ENCODE assay signal across 25 cellular contexts in genomic region chr6:30329331-30329730, GRCh38. TPM values are rescaled to one million over a fixed set of nuclear protein-coding genes. Genes with fewer than 3 reads are reported as not detected.
DNase-seq lines count a peak whose midpoint lies in the region; TF ChIP-seq lines count a peak whose summit lies in the region.
"Had no signal": no experiment of that assay in that cellular context is flagged by ENCODE, and none has a peak within 500 bp of the region (broad histone marks: within the 10 kb centered on the region; RNA-seq: fewer than 3 reads in every experiment).

No MANE protein-coding gene starts in this region.

- BruUV-seq in A673 (replicated peaks; lab: Mats Ljungman, UMichigan): no TSS peak

- H3K36me3 ChIP-seq in neutrophil: peaks cover 36% of the 10 kb centered on the region
- H3K36me3 ChIP-seq in A673 (ENCODE audit: insufficient read depth, low read length, poor library complexity, severe bottlenecking): peaks cover 19% of the 10 kb centered on the region

- H3K36me3 Mint-ChIP-seq in activated naive CD4-positive, alpha-beta T cell treated with anti-CD3 and anti-CD28 coated beads, Interleukin-2, amount 50 U/mL, for 24 hours: peaks cover 15% of the 10 kb centered on the region
- peaks cover 17% of the 10 kb centered on the region for H3K36me3 Mint-ChIP-seq in activated naive CD4-positive, alpha-beta T cell treated with anti-CD3 and anti-CD28 coated beads for 36 hours (ENCODE audit: low read depth)
- peaks cover 10% of the 10 kb centered on the region for H3K36me3 Mint-ChIP-seq in IgD-negative memory B cell
- peaks cover 80% of the 10 kb centered on the region for H3K36me3 Mint-ChIP-seq in dendritic cell treated with granulocyte-macrophage colony-stimulating factor and Interleukin-4, amounts not matched to agents 40 ng/mL and 50 ng/mL, for 4 days (ENCODE audit: low read depth)

- peak overlapping the region; percentile 15 for H3K4me3 Mint-ChIP-seq in activated naive CD4-positive, alpha-beta T cell treated with anti-CD3 and anti-CD28 coated beads, Interleukin-2, amount 50 U/mL, for 24 hours
- H3K4me3 Mint-ChIP-seq in activated naive CD4-positive, alpha-beta T cell treated with anti-CD3 and anti-CD28 coated beads for 36 hours: no peak overlapping the region
- peak overlapping the region in 2 of 4 donors; percentile 72 to 87 for H3K4me3 Mint-ChIP-seq in IgD-negative memory B cell
- H3K4me3 Mint-ChIP-seq in dendritic cell treated with granulocyte-macrophage colony-stimulating factor and Interleukin-4, amounts not matched to agents 40 ng/mL and 50 ng/mL, for 4 days: no peak overlapping the region
- H3K4me3 Mint-ChIP-seq: activated B cell treated with CpG ODN at 0.5 μM for 24 hours; B cell; naive thymus-derived CD8-positive, alpha-beta T cell had no signal

- no peaks in the 10 kb centered on the region for H3K9me3 ChIP-seq in neutrophil
- no peaks in the 10 kb centered on the region for H3K9me3 ChIP-seq in A673 (ENCODE audit: low read depth, low read length, poor library complexity, severe bottlenecking)
- H3K9me3 ChIP-seq: esophagus muscularis mucosa, transverse colon had no signal

- CTCF ChIA-PET in activated naive CD4-positive, alpha-beta T cell treated with anti-CD3 and anti-CD28 coated beads for 36 hours (lab: Charles Lee): interaction anchor here (0.7 to 2.1 kb wide), 2 partner anchors 91 to 198 kb away, joined by 3 to 4 read pairs; no protein-coding TSS in a partner anchor
- CTCF ChIA-PET in A673 (lab: Charles Lee): no interaction called here

- no peak for DNase-seq in activated naive CD4-positive, alpha-beta T cell treated with anti-CD3 and anti-CD28 coated beads for 36 hours
- DNase-seq in NK-92 treated with Interleukin-12 subunit alpha and Interleukin-12 subunit beta, amount 100 ng/mL, for 24 hours (lab: John Stamatoyannopoulos, UW): no peak
- DNase-seq in A673 (ENCODE audit: low spot score): no peak
- DNase-seq in stimulated activated CD4-positive, alpha-beta T cell treated with anti-CD3 and anti-CD28 coated beads, Interleukin-1b, Interleukin-23, amount 100 ng/mL, for 48 hours: no peak
- DNase-seq: activated B cell treated with CpG ODN at 0.5 μM for 24 hours; activated CD4-positive, alpha-beta T cell treated with anti-CD3 and anti-CD28 coated beads, Interleukin-2, amount 50 U/mL, for 4 hours; activated CD8-positive, alpha-beta memory T cell treated with anti-CD3 and anti-CD28 coated beads, Interleukin-2, amount 50 U/mL, for 4 hours; aorta; foreskin keratinocyte; left colon; naive thymus-derived CD8-positive, alpha-beta T cell; small intestine; stimulated activated CD4-positive, alpha-beta T cell treated with anti-CD3 and anti-CD28 coated beads, Interleukin-2, amount 100 ng/mL, for 24 hours; SW 1271; T1000; transverse colon had no signal

- H3K4me1 Mint-ChIP-seq in activated naive CD4-positive, alpha-beta T cell treated with anti-CD3 and anti-CD28 coated beads, Interleukin-2, amount 50 U/mL, for 24 hours: peaks cover 37% of the 10 kb centered on the region
- H3K4me1 Mint-ChIP-seq in activated naive CD4-positive, alpha-beta T cell treated with anti-CD3 and anti-CD28 coated beads for 36 hours (ENCODE audit: low read depth): peaks cover 24% of the 10 kb centered on the region
- peaks cover 17 to 25% (median 24%) of the 10 kb centered on the region in 3 donors for H3K4me1 Mint-ChIP-seq in IgD-negative memory B cell
- peaks cover 45% of the 10 kb centered on the region for H3K4me1 Mint-ChIP-seq in dendritic cell treated with granulocyte-macrophage colony-stimulating factor and Interleukin-4, amounts not matched to agents 40 ng/mL and 50 ng/mL, for 4 days (ENCODE audit: low read depth)

- TF ChIP-seq CTCF in neutrophil (IDR thresholded peaks at IDR 0.05) (peak; percentile 35), A673 (conservative IDR thresholded peaks at IDR 0.05; ENCODE audit: low read depth, low read length) (no peak)

- H3K27me3 Mint-ChIP-seq in activated naive CD4-positive, alpha-beta T cell treated with anti-CD3 and anti-CD28 coated beads, Interleukin-2, amount 50 U/mL, for 24 hours: no peaks in the 10 kb centered on the region
- no peaks in the 10 kb centered on the region for H3K27me3 Mint-ChIP-seq in activated naive CD4-positive, alpha-beta T cell treated with anti-CD3 and anti-CD28 coated beads for 36 hours (ENCODE audit: low read depth)
- H3K27me3 Mint-ChIP-seq in IgD-negative memory B cell: no peaks in the 10 kb centered on the region
- no peaks in the 10 kb centered on the region for H3K27me3 Mint-ChIP-seq in dendritic cell treated with granulocyte-macrophage colony-stimulating factor and Interleukin-4, amounts not matched to agents 40 ng/mL and 50 ng/mL, for 4 days
- H3K27me3 Mint-ChIP-seq: activated B cell treated with CpG ODN at 0.5 μM for 24 hours; B cell; naive thymus-derived CD8-positive, alpha-beta T cell had no signal

- H3K27ac Mint-ChIP-seq in activated naive CD4-positive, alpha-beta T cell treated with anti-CD3 and anti-CD28 coated beads, Interleukin-2, amount 50 U/mL, for 24 hours: no peak overlapping the region
- no peak overlapping the region for H3K27ac Mint-ChIP-seq in activated naive CD4-positive, alpha-beta T cell treated with anti-CD3 and anti-CD28 coated beads for 36 hours
- peak overlapping the region in 2 of 3 donors; percentile 79 to 94 for H3K27ac Mint-ChIP-seq in IgD-negative memory B cell
- H3K27ac Mint-ChIP-seq in dendritic cell treated with granulocyte-macrophage colony-stimulating factor and Interleukin-4, amounts not matched to agents 40 ng/mL and 50 ng/mL, for 4 days: peak overlapping the region; percentile 31
- H3K27ac Mint-ChIP-seq: activated B cell treated with CpG ODN at 0.5 μM for 24 hours had no signal

- H3K27ac ChIP-seq in neutrophil (peak overlapping the region; percentile 99), A673 (ENCODE audit: low read depth, low read length, poor library complexity, severe bottlenecking) (no peak overlapping the region)
- H3K27ac ChIP-seq: cardiac muscle cell, coronary artery, esophagus muscularis mucosa, foreskin keratinocyte, transverse colon had no signal

- POLR2A ChIA-PET in A673 (lab: Charles Lee; ENCODE audit: low non-redundant PET): no interaction called here

- H3K4me3 ChIP-seq in neutrophil (ENCODE audit: low read depth in 1 of 2, low read length in 1 of 2): peak overlapping the region; percentile 60
- no peak overlapping the region for H3K4me3 ChIP-seq in A673 (ENCODE audit: low read depth, low read length, poor library complexity, severe bottlenecking)
- H3K4me3 ChIP-seq: cardiac muscle cell, coronary artery, esophagus muscularis mucosa, transverse colon had no signal

- H3K27me3 ChIP-seq in neutrophil (no peaks in the 10 kb centered on the region), A673 (replicated peaks; ENCODE audit: insufficient read depth, low read depth, low read length, poor library complexity) (no peaks in the 10 kb centered on the region)
- H3K27me3 ChIP-seq: cardiac muscle cell, esophagus muscularis mucosa, foreskin keratinocyte, transverse colon had no signal

- H3K4me1 ChIP-seq in neutrophil (ENCODE audit: control insufficient read depth in 1 of 2, insufficient read depth in 1 of 2, low read depth in 1 of 2, low read length in 1 of 2) (peaks cover 48 to 52% of the 10 kb centered on the region in 2 experiments), A673 (ENCODE audit: insufficient read depth, low read length, poor library complexity, severe bottlenecking) (peaks cover 11% of the 10 kb centered on the region)

- no peaks in the 10 kb centered on the region for H3K9me3 Mint-ChIP-seq in activated naive CD4-positive, alpha-beta T cell treated with anti-CD3 and anti-CD28 coated beads, Interleukin-2, amount 50 U/mL, for 24 hours
- H3K9me3 Mint-ChIP-seq in activated naive CD4-positive, alpha-beta T cell treated with anti-CD3 and anti-CD28 coated beads for 36 hours: no peaks in the 10 kb centered on the region
- H3K9me3 Mint-ChIP-seq in IgD-negative memory B cell: no peaks in the 10 kb centered on the region
- H3K9me3 Mint-ChIP-seq in dendritic cell treated with granulocyte-macrophage colony-stimulating factor and Interleukin-4, amounts not matched to agents 40 ng/mL and 50 ng/mL, for 4 days: no peaks in the 10 kb centered on the region
- H3K9me3 Mint-ChIP-seq: activated B cell treated with CpG ODN at 0.5 μM for 24 hours; activated naive CD4-positive, alpha-beta T cell treated with anti-CD3 and anti-CD28 coated beads, Interleukin-2, amount 50 U/mL, for 72 hours; naive thymus-derived CD8-positive, alpha-beta T cell had no signal

- intact Hi-C loops in activated naive CD4-positive, alpha-beta T cell treated with anti-CD3 and anti-CD28 coated beads for 36 hours (cut with micrococcal nuclease): loop anchor here (5.0 kb wide), 2 partner anchors 358 to 387 kb away; partner anchors contain the start of genes HLA-A and PPP1R18
- intact Hi-C loops in dendritic cell treated with granulocyte-macrophage colony-stimulating factor and Interleukin-4, amounts not matched to agents 40 ng/mL and 50 ng/mL, for 4 days (cut with micrococcal nuclease): no loop called here
- intact Hi-C loops in A673 (cut with micrococcal nuclease; ENCODE audit: unreplicated experiment): loop anchor here (10.0 kb wide), 1 partner anchor 115 kb away; the partner anchor contains the start of gene TRIM26

RNA-seq across cellular contexts. Expression of gene TRIM39, which starts 2.6 kb away (rescaled TPM):
- 10 to 100 TPM; 14.2 to 14.5 TPM for total RNA-seq in activated naive CD4-positive, alpha-beta T cell treated with anti-CD3 and anti-CD28 coated beads for 36 hours
- polyA plus RNA-seq in IgD-negative memory B cell: 14.1 TPM
- total RNA-seq in A673 (2021): 13.7 and 14.3 TPM in 2 replicates

RNA-seq across cellular contexts. Expression of gene RPP21, which starts 15.6 kb away (rescaled TPM):
- 10 to 100 TPM; 44.8 to 45.0 TPM for total RNA-seq in activated naive CD4-positive, alpha-beta T cell treated with anti-CD3 and anti-CD28 coated beads for 36 hours
- polyA plus RNA-seq in IgD-negative memory B cell: 89.1 TPM
- total RNA-seq in A673 (2021): 65.1 and 65.9 TPM in 2 replicates

Comparison
In these comparisons a context has a peak if more than half of its experiments do, and no peak if none do; other contexts are left out.
1. H3K27ac Mint-ChIP-seq: peak in IgD-negative memory B cell (2 of 3) and dendritic cell treated with granulocyte-macrophage colony-stimulating factor and Interleukin-4, amounts not matched to agents 40 ng/mL and 50 ng/mL, for 4 days (single experiment); none in activated naive CD4-positive, alpha-beta T cell treated with anti-CD3 and anti-CD28 coated beads, Interleukin-2, amount 50 U/mL, for 24 hours (single experiment) and activated naive CD4-positive, alpha-beta T cell treated with anti-CD3 and anti-CD28 coated beads for 36 hours (single experiment).